Comparison of ENCODE assay signal across 16 cellular contexts in the genomic region with DNA sequence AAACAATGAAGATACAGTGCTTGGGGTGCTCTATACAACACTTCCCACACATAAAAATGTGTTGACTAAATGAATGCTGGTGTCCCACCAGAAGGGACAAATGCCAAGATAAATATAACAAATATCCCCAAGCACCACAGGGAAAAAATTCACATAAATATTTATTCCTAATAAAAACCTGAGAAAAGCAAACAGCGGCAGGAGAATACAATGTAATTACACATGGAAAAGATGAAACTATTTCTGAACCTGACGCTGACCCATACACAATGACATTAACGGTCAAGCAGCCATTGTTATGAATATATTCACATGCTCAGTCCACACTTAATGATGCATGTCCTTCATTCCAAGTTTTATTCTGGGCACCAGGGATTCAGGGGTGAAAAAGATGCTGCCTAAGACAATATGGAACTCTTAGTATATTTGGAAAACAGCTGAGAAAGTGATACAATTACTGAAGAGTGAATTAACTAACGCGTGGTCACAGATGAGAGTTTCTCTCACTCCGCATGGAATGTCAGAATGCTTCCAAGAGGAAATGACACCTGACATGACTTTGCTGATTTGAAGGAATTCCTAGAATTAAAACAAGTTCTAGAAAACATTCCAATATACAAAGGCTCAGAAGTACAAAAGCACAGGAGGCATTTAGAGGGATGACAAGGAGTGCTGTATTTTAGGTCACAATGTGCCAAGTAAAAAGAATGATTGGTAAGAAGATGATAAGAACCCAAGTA. TPM values are rescaled to one million over a fixed set of nuclear protein-coding genes. Genes with fewer than 3 reads are reported as not detected.
A peak's percentile ranks its signal among the peaks of the same experiment; 100 is the strongest.
DNase-seq lines count a peak whose midpoint lies in the region; ATAC-seq and TF ChIP-seq lines count a peak whose summit lies in the region.
"Had no signal": no experiment of that assay in that cellular context is flagged by ENCODE, and none has a peak within 500 bp of the region (broad histone marks: within the 10 kb centered on the region; RNA-seq: fewer than 3 reads in every experiment).

No MANE protein-coding gene starts in this region.

- no peak for TF ChIP-seq EP300 in transverse colon (IDR thresholded peaks at IDR 0.05; ENCODE audit: low read depth)

- no peak overlapping the region for H3K4ac ChIP-seq in mesendoderm (ENCODE audit: low read depth, low read length)

- no peak overlapping the region for H2AK5ac ChIP-seq in mesendoderm (ENCODE audit: low read length)

- TF ChIP-seq CTCF in right atrium auricular region (IDR thresholded peaks at IDR 0.05): no peak
- TF ChIP-seq CTCF in transverse colon (IDR thresholded peaks at IDR 0.05): no peak
- TF ChIP-seq CTCF in WERI-Rb-1 (IDR thresholded peaks at IDR 0.05; ENCODE audit: low read depth, low read length): no peak

- no peak overlapping the region for H3K18ac ChIP-seq in mesendoderm (ENCODE audit: low read length)

- intact Hi-C loops in left ventricle myocardium superior (cut with micrococcal nuclease) (no loop called here), transverse colon (cut with DNase I; ENCODE audit: low total_unique reads) (no loop called here)

- ATAC-seq in left ventricle myocardium superior (peak; percentile 10), GM21447 (IDR thresholded peaks at IDR 0.05; ENCODE audit: unreplicated experiment) (no peak)
- ATAC-seq: HCT116 had no signal

- H3K27ac ChIP-seq in right atrium auricular region (no peak overlapping the region), mesendoderm (ENCODE audit: low read depth, low read length) (no peak overlapping the region), transverse colon (no peak overlapping the region), WERI-Rb-1 (no peak overlapping the region)

- no peak overlapping the region for H3K56ac ChIP-seq in mesendoderm (ENCODE audit: low read length)

- H4K5ac ChIP-seq in mesendoderm (ENCODE audit: low read length): no peak overlapping the region

- no peak overlapping the region for H3K9ac ChIP-seq in mesendoderm (ENCODE audit: low read length)

- TF ChIP-seq POLR2A in transverse colon (IDR thresholded peaks at IDR 0.05): no peak

- H2BK15ac ChIP-seq in mesendoderm (replicated peaks; ENCODE audit: low read depth): no peak overlapping the region

- H2BK5ac ChIP-seq in mesendoderm (ENCODE audit: low read length): no peak overlapping the region

- no peak overlapping the region for H4K8ac ChIP-seq in mesendoderm (ENCODE audit: low read depth, low read length)

- H3K36me3 ChIP-seq in right atrium auricular region: no peaks in the 10 kb centered on the region
- H3K36me3 ChIP-seq in mesendoderm (ENCODE audit: control insufficient read depth, insufficient read depth, low read length): no peaks in the 10 kb centered on the region
- H3K36me3 ChIP-seq in transverse colon: no peaks in the 10 kb centered on the region
- H3K36me3 ChIP-seq in WERI-Rb-1: no peaks in the 10 kb centered on the region

- no peak overlapping the region for H3K23ac ChIP-seq in mesendoderm (ENCODE audit: low read length)

- no peaks in the 10 kb centered on the region for H3K79me2 ChIP-seq in mesendoderm (ENCODE audit: control insufficient read depth, insufficient read depth, low read length)

- no peaks in the 10 kb centered on the region for H3K79me1 ChIP-seq in mesendoderm (ENCODE audit: low read length)

- H3K4me1 ChIP-seq in right atrium auricular region (no peaks in the 10 kb centered on the region), mesendoderm (ENCODE audit: control insufficient read depth, low read depth, low read length) (no peaks in the 10 kb centered on the region), transverse colon (no peaks in the 10 kb centered on the region)

- H3K4me2 ChIP-seq in mesendoderm (ENCODE audit: low read length): no peak overlapping the region

- WGBS in mesendoderm (ENCODE audit: extremely low coverage, insufficient coverage, low lambda C conversion rate): no CpG with 5 or more reads among the region's 6 CpGs
- WGBS in transverse colon (ENCODE audit: low coverage in 1 of 2), 2 donors: 75 to 77% methylated on average over 6 of the region's 6 CpGs

- DNase-seq in left ventricle myocardium superior (no peak), right atrium auricular region (ENCODE audit: low spot score) (no peak), dermis microvascular lymphatic vessel endothelial cell (ENCODE audit: low read depth in 2 of 2) (peak; percentile 40 to 71), mesendoderm (peak; percentile 35), transverse colon (no peak), WERI-Rb-1 (no peak)
- DNase-seq: DMS153, GOT3, IMR-90, KG1, MM.1S, NCI-H2029, NCI-H524 treated with DMSO at 0.1 percent for 48 hours, NCI-H774 had no signal

- no peaks in the 10 kb centered on the region for H3K27me3 ChIP-seq in right atrium auricular region
- no peaks in the 10 kb centered on the region for H3K27me3 ChIP-seq in mesendoderm (ENCODE audit: insufficient read depth, low read length, poor library complexity)
- no peaks in the 10 kb centered on the region for H3K27me3 ChIP-seq in transverse colon
- no peaks in the 10 kb centered on the region for H3K27me3 ChIP-seq in WERI-Rb-1 (ENCODE audit: insufficient read depth, low read depth, severe bottlenecking)

- no peak overlapping the region for H2BK120ac ChIP-seq in mesendoderm (ENCODE audit: low read depth, low read length)

- H3K4me3 ChIP-seq in right atrium auricular region (no peak overlapping the region), mesendoderm (ENCODE audit: low read length) (no peak overlapping the region), transverse colon (no peak overlapping the region), WERI-Rb-1 (ENCODE audit: low read depth, low read length) (no peak overlapping the region)

- in situ Hi-C loops in transverse colon (cut with MboI; ENCODE audit: low pct_ligation_motif_present in 1 of 4, low pct_unique_long_range_greater_than_20kb in 1 of 4, low sequenced_read_pairs in 3 of 4): no loop called here

- H3K9me3 ChIP-seq in right atrium auricular region (no peaks in the 10 kb centered on the region), transverse colon (no peaks in the 10 kb centered on the region), WERI-Rb-1 (ENCODE audit: severe bottlenecking) (no peaks in the 10 kb centered on the region)

RNA-seq across cellular contexts. Expression of a gene that starts 27.9 kb away (rescaled TPM):
- total RNA-seq in left ventricle myocardium superior: 0.55 TPM
- under 1 TPM; 0.37 to 0.51 TPM for total RNA-seq in right atrium auricular region
- total RNA-seq in dermis microvascular lymphatic vessel endothelial cell: under 0.01 TPM in 2 replicates
- 0.07 TPM for polyA plus RNA-seq in mesendoderm (2013, experiment 1 of 2)
- polyA plus RNA-seq in mesendoderm (2013, experiment 2 of 2): 0.08 TPM
- total RNA-seq in transverse colon: 10 to 100 TPM in 3 of 4 donors, not detected in 1; 13.2 to 50.9 (median 31.4) TPM

Comparison
In these comparisons a context has a peak if more than half of its experiments do, and no peak if none do; other contexts are left out.
1. DNase-seq: peak in dermis microvascular lymphatic vessel endothelial cell (2 of 2) and mesendoderm (single experiment); none in left ventricle myocardium superior (single experiment), right atrium auricular region (single experiment), transverse colon (single experiment) and WERI-Rb-1 (single experiment).